Comparison of ENCODE assay signal across 8 cellular contexts in genomic region chr5:73564644-73565165, GRCh38. TPM values are rescaled to one million over a fixed set of nuclear protein-coding genes. Genes with fewer than 3 reads are reported as not detected.
A peak's percentile ranks its signal among the peaks of the same experiment; 100 is the strongest.
DNase-seq lines count a peak whose midpoint lies in the region; ATAC-seq and TF ChIP-seq lines count a peak whose summit lies in the region.

No MANE protein-coding gene starts in this region.

- CTCF ChIA-PET in RWPE1 (lab: Yijun Ruan, JAX), result interaction anchor here (0.7 kb wide), 2 partner anchors 68 to 812 kb away, joined by 3 to 5 read pairs; no protein-coding TSS in a partner anchor

- H3K4me3 Mint-ChIP-seq in mesothelial cell of epicardium, result peak overlapping the region; percentile 97

- peaks cover 23% of the 10 kb centered on the region for H3K4me1 Mint-ChIP-seq in mesothelial cell of epicardium

- H3K27me3 Mint-ChIP-seq in mesothelial cell of epicardium (ENCODE audit: low read depth), result no peaks in the 10 kb centered on the region

- H3K27me3 ChIP-seq in H7 (ENCODE audit: control insufficient read depth, insufficient read depth, low read length), result no peaks in the 10 kb centered on the region

- DNase-seq in H7 (peak; percentile 17), RWPE1 (ENCODE audit: low spot score) (peak; percentile 26), coronary artery (ENCODE audit: low spot score) (no peak), mesothelial cell of epicardium (ENCODE audit: low spot score in 2 of 2, unreplicated experiment in 2 of 2) (no peak), SHP77 treated with DMSO at 0.1 percent for 48 hours (lab: John Stamatoyannopoulos, UW) (no peak), 8988T (no peak)

- H3K27ac Mint-ChIP-seq in mesothelial cell of epicardium, result peak overlapping the region; percentile 100

- POLR2A ChIA-PET in RWPE1 (lab: Yijun Ruan, JAX; ENCODE audit: low non-redundant PET), result interaction anchor here (0.5 to 1.1 kb wide), 2 partner anchors 23 to 226 kb away, joined by 3 read pairs; no protein-coding TSS in a partner anchor

- no peak for ATAC-seq in GM18870 (IDR thresholded peaks at IDR 0.05; ENCODE audit: unreplicated experiment)

- H3K4me3 ChIP-seq in H7 (ENCODE audit: insufficient read depth, low read depth, low read length) (peak overlapping the region; percentile 93), coronary artery (peak overlapping the region; percentile 76)

- no peak for TF ChIP-seq CTCF in C4-2B (conservative IDR thresholded peaks at IDR 0.05)
- no peak for TF ChIP-seq CTCF in RWPE1 (conservative IDR thresholded peaks at IDR 0.05; ENCODE audit: low read depth)
- TF ChIP-seq CTCF in coronary artery (IDR thresholded peaks at IDR 0.05), result no peak
- no peak for TF ChIP-seq CTCF in mesothelial cell of epicardium (IDR thresholded peaks at IDR 0.05; ENCODE audit: unreplicated experiment)

- H3K36me3 Mint-ChIP-seq in mesothelial cell of epicardium, result peaks cover 20% of the 10 kb centered on the region

- H3K9me3 Mint-ChIP-seq in mesothelial cell of epicardium, result no peaks in the 10 kb centered on the region

- peak overlapping the region; percentile 80 for H3K27ac ChIP-seq in C4-2B
- H3K27ac ChIP-seq in RWPE1, result peak overlapping the region; percentile 88
- peak overlapping the region; percentile 91 to 93 for H3K27ac ChIP-seq in coronary artery

- peaks cover 5% of the 10 kb centered on the region for H3K36me3 ChIP-seq in H7 (replicated peaks; ENCODE audit: control insufficient read depth, insufficient read depth, low read length)

RNA-seq across cellular contexts. Expression of gene ANKRA2, which starts 0.7 kb away (rescaled TPM):
- total RNA-seq in H7 (2014; rRNA removed; shearing (Covaris generic)), result 16.2 and 28.2 TPM in 2 replicates
- total RNA-seq in mesothelial cell of epicardium, result 28.9 to 35.5 TPM (median 34.0 TPM) in 3 replicates

RNA-seq across cellular contexts. Expression of gene UTP15, which starts 0.8 kb away (rescaled TPM):
- total RNA-seq in H7 (2014; rRNA removed; shearing (Covaris generic)), result 24.6 and 38.7 TPM in 2 replicates
- 24.7 to 29.7 TPM (median 26.9 TPM) in 3 replicates for total RNA-seq in mesothelial cell of epicardium

Comparison
In these comparisons a context has a peak if more than half of its experiments do, and no peak if none do; other contexts are left out.
1. DNase-seq: peak in H7 (single experiment) and RWPE1 (single experiment); none in coronary artery (single experiment), mesothelial cell of epicardium (0 of 2), SHP77 treated with DMSO at 0.1 percent for 48 hours (single experiment) and 8988T (single experiment).
2. Peak in every context shown above with its lines, with median percentiles within 50 percentile points of each other: H3K27ac ChIP-seq.